Comparison of ENCODE assay signal across 1 cellular context in genomic region chr21:42009018-42009830, GRCh38.
TF ChIP-seq lines count a peak whose summit lies in the region.

No MANE protein-coding gene starts in this region.

TF ChIP-seq in HepG2, 621 proteins besides CTCF, POLR2A, EP300 and RAD21 (continued from another document and continues in another):
- no peak for TF ChIP-seq YY1 (IDR thresholded peaks at IDR 0.05; ENCODE audit: insufficient read depth, insufficient replicate concordance, low read depth, low read length)
- peak; percentile 45; the same call in 1 of the 2 replicates for TF ChIP-seq HNF4A (CRISPR knock-in tag; IDR thresholded peaks at IDR 0.05)
- TF ChIP-seq ZHX1 (CRISPR knock-in tag; IDR thresholded peaks at IDR 0.05; ENCODE audit: low read depth) = no peak
- no peak for TF ChIP-seq TFE3 (CRISPR knock-in tag; IDR thresholded peaks at IDR 0.05)
- TF ChIP-seq ZUFSP (CRISPR knock-in tag; IDR thresholded peaks at IDR 0.05; ENCODE audit: borderline replicate concordance) = no peak
- no peak for TF ChIP-seq FOXK1 (CRISPR knock-in tag; IDR thresholded peaks at IDR 0.05; ENCODE audit: borderline replicate concordance, low read depth)
- TF ChIP-seq ZSCAN5A (CRISPR knock-in tag; IDR thresholded peaks at IDR 0.05; ENCODE audit: borderline replicate concordance) = no peak; the same call in 1 of the 2 replicates
- no peak for TF ChIP-seq ZBTB20 (CRISPR knock-in tag; IDR thresholded peaks at IDR 0.05; ENCODE audit: borderline replicate concordance, low read depth)
- TF ChIP-seq ZNF550 (CRISPR knock-in tag; IDR thresholded peaks at IDR 0.05; ENCODE audit: borderline replicate concordance) = no peak
- TF ChIP-seq IRF2 (CRISPR knock-in tag; IDR thresholded peaks at IDR 0.05) = no peak
- TF ChIP-seq BCL6 (CRISPR knock-in tag; IDR thresholded peaks at IDR 0.05) = peak; percentile 29; the same call in 1 of the 2 replicates
- peak; percentile 27; the same call in 1 of the 2 replicates for TF ChIP-seq KDM4B (CRISPR knock-in tag; IDR thresholded peaks at IDR 0.05)
- TF ChIP-seq SMAD9 (CRISPR knock-in tag; IDR thresholded peaks at IDR 0.05) = 0 out of 2 replicates have a peak, but pooled peaks have one; percentile 66
- no peak for TF ChIP-seq GTF2F1 (IDR thresholded peaks at IDR 0.05; ENCODE audit: low read length)
- peak; percentile 89 for TF ChIP-seq RFX5 (IDR thresholded peaks at IDR 0.05; ENCODE audit: low read depth, low read length)
- no peak for TF ChIP-seq TRIM22 (IDR thresholded peaks at IDR 0.05)
- no peak for TF ChIP-seq SP140L (CRISPR knock-in tag; IDR thresholded peaks at IDR 0.05; ENCODE audit: borderline replicate concordance)
- TF ChIP-seq SRY (CRISPR knock-in tag; IDR thresholded peaks at IDR 0.05) = 0 out of 2 replicates have a peak, but pooled peaks have one; percentile 49
- TF ChIP-seq AGO2 (optimal IDR thresholded peaks at IDR 0.05; ENCODE audit: low read depth, low read length) = peak; percentile 91
- TF ChIP-seq AGO1 (IDR thresholded peaks at IDR 0.05; ENCODE audit: low read depth, low read length, poor library complexity, severe bottlenecking) = no peak
- peak; percentile 82; the same call in 1 of the 2 replicates for TF ChIP-seq YEATS4 (CRISPR knock-in tag; IDR thresholded peaks at IDR 0.05; ENCODE audit: borderline replicate concordance)
- TF ChIP-seq E2F5 (CRISPR knock-in tag; conservative IDR thresholded peaks at IDR 0.05) = no peak
- no peak for TF ChIP-seq EEA1 (CRISPR knock-in tag; IDR thresholded peaks at IDR 0.05; ENCODE audit: borderline replicate concordance)
- TF ChIP-seq BRD4 (CRISPR knock-in tag; IDR thresholded peaks at IDR 0.05) = no peak
- no peak for TF ChIP-seq ZNF816 (CRISPR knock-in tag; IDR thresholded peaks at IDR 0.05; ENCODE audit: borderline replicate concordance)
- TF ChIP-seq ZNF431 (CRISPR knock-in tag; IDR thresholded peaks at IDR 0.05; ENCODE audit: borderline replicate concordance, low read depth) = no peak
- 0 out of 2 replicates have a peak, but pooled peaks have one; percentile 66 for TF ChIP-seq KDM5B (CRISPR knock-in tag; IDR thresholded peaks at IDR 0.05; ENCODE audit: borderline replicate concordance)
- TF ChIP-seq ZNF30 (CRISPR knock-in tag; IDR thresholded peaks at IDR 0.05) = no peak
- TF ChIP-seq ELF3 (CRISPR knock-in tag; IDR thresholded peaks at IDR 0.05) = no peak
- TF ChIP-seq ZEB1 (IDR thresholded peaks at IDR 0.05; ENCODE audit: insufficient replicate concordance, low read depth) = no peak
- TF ChIP-seq PAF1 (CRISPR knock-in tag; IDR thresholded peaks at IDR 0.05) = no peak
- no peak for TF ChIP-seq ZNF7 (CRISPR knock-in tag; IDR thresholded peaks at IDR 0.05)
- no peak for TF ChIP-seq GPBP1L1 (CRISPR knock-in tag; IDR thresholded peaks at IDR 0.05)
- no peak for TF ChIP-seq ZNF510 (CRISPR knock-in tag; IDR thresholded peaks at IDR 0.05; ENCODE audit: low read depth)
- no peak for TF ChIP-seq ESRRA (CRISPR knock-in tag; IDR thresholded peaks at IDR 0.05; ENCODE audit: low read depth)
- TF ChIP-seq NFAT5 (CRISPR knock-in tag; IDR thresholded peaks at IDR 0.05) = no peak
- no peak; the same call in 1 of the 2 replicates for TF ChIP-seq FIP1L1 (IDR thresholded peaks at IDR 0.05; ENCODE audit: borderline replicate concordance, insufficient read depth, low read depth, low read length)
